In the genomic region with DNA sequence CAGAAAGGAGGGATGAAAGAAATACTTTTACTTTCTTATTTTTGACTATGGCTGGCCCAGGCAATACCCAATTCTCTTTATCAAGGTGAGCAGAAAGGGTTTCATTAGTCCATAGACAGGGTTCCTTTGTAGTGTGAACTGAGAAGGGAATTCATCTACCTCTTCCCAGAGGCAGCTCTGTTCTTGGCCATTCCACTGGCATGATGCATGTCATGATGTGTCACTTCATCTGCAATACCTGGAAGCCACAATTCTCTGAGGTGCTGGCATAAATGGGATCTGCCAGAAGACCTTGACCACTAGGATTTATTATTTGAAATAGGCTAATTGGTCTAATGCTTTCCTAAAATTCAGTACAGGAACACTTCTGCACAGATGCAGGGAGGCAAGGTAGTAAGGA, we compare ENCODE assay signal across 21 cellular contexts.
"Had no signal": no experiment of that assay in that cellular context is flagged by ENCODE, and none has a peak within 500 bp of the region (broad histone marks: within the 10 kb centered on the region; RNA-seq: fewer than 3 reads in every experiment).

No MANE protein-coding gene starts in this region.

- H3K4me1 Mint-ChIP-seq: activated naive CD4-positive, alpha-beta T cell treated with anti-CD3 and anti-CD28 coated beads, Interleukin-2, amount 50 U/mL, for 24 hours; central memory CD8-positive, alpha-beta T cell had no signal

- H3K27me3 Mint-ChIP-seq: central memory CD8-positive, alpha-beta T cell had no signal

- H3K4me3 Mint-ChIP-seq: activated CD8-positive, alpha-beta T cell treated with anti-CD3 and anti-CD28 coated beads, Interleukin-2, amount 10 ng/mL, durations not matched to agents 7 days and 5 days; activated naive CD4-positive, alpha-beta T cell treated with anti-CD3 and anti-CD28 coated beads, Interleukin-2, amount 50 U/mL, for 24 hours; activated T-helper 1 cell treated with anti-CD3 and anti-CD28 coated beads, Interleukin-12 subunit alpha, Interleukin-12 subunit beta, Interleukin-2, Interleukin-4 antibody, amounts not matched to agents 30 ng/mL and 10 ng/mL and 1 ng/mL, durations not matched to agents 14 hours and 24 hours and 36 hours; central memory CD8-positive, alpha-beta T cell; T-helper 2 cell treated with Interferon-gamma antibody and Interleukin-4, amounts not matched to agents 5 μg/mL and 100 μg/mL, for 36 hours; WTC11 had no signal

- ATAC-seq: activated CD8-positive, alpha-beta T cell treated with anti-CD3 and anti-CD28 coated beads, Interleukin-2, amount 10 ng/mL, durations not matched to agents 7 days and 5 days; Right ventricle myocardium inferior; WTC11 had no signal

- H3K9me3 Mint-ChIP-seq: activated naive CD4-positive, alpha-beta T cell treated with anti-CD3 and anti-CD28 coated beads, Interleukin-2, amount 50 U/mL, for 24 hours; central memory CD8-positive, alpha-beta T cell had no signal

- H3K36me3 Mint-ChIP-seq: activated naive CD4-positive, alpha-beta T cell treated with anti-CD3 and anti-CD28 coated beads, Interleukin-2, amount 50 U/mL, for 24 hours had no signal

- H3K27ac ChIP-seq: SK-N-MC had no signal

- DNase-seq: activated CD4-positive, alpha-beta T cell treated with anti-CD3 and anti-CD28 coated beads for 48 hours; activated CD4-positive, alpha-beta T cell treated with anti-CD3 and anti-CD28 coated beads, Interleukin-2, amount 50 U/mL, for 4 hours; activated CD4-positive, CD25-positive, alpha-beta regulatory T cell treated with anti-CD3 and anti-CD28 coated beads, Interleukin-2, amount 50 U/mL, for 72 hours; activated CD8-positive, alpha-beta memory T cell treated with anti-CD3 and anti-CD28 coated beads, Interleukin-2, amount 50 U/mL, for 48 hours; activated CD8-positive, alpha-beta T cell treated with anti-CD3 and anti-CD28 coated beads, Interleukin-2, amount 10 ng/mL, durations not matched to agents 7 days and 5 days; activated effector memory CD4-positive, alpha-beta T cell treated with Interleukin-2 at 50 U/mL for 16 hours; activated naive CD4-positive, alpha-beta T cell; activated T-cell treated with anti-CD3 and anti-CD28 coated beads, Interleukin-2, amount 50 U/mL, for 1 hour; aorta; NCI-H1105 treated with DMSO at 0.1 percent for 48 hours; NCI-H1436 treated with DMSO at 0.1 percent for 48 hours; NCI-H187; NCI-H2081; NCI-H510A treated with DMSO at 0.1 percent for 48 hours had no signal

- H3K4me3 ChIP-seq: SK-N-MC had no signal

- H3K27ac Mint-ChIP-seq: activated CD8-positive, alpha-beta T cell treated with anti-CD3 and anti-CD28 coated beads, Interleukin-2, amount 10 ng/mL, durations not matched to agents 7 days and 5 days; activated naive CD4-positive, alpha-beta T cell treated with anti-CD3 and anti-CD28 coated beads, Interleukin-2, amount 50 U/mL, for 24 hours; activated T-helper 1 cell treated with anti-CD3 and anti-CD28 coated beads, Interleukin-12 subunit alpha, Interleukin-12 subunit beta, Interleukin-2, Interleukin-4 antibody, amounts not matched to agents 30 ng/mL and 10 ng/mL and 1 ng/mL, durations not matched to agents 14 hours and 24 hours and 36 hours; T-helper 2 cell treated with Interferon-gamma antibody and Interleukin-4, amounts not matched to agents 5 μg/mL and 100 μg/mL, for 36 hours; WTC11 had no signal
